Comparison of ENCODE assay signal across 8 cellular contexts in genomic region chr1:84299536-84300260, GRCh38. TPM values are rescaled to one million over a fixed set of nuclear protein-coding genes. Genes with fewer than 3 reads are reported as not detected.
DNase-seq lines count a peak whose midpoint lies in the region; ATAC-seq and TF ChIP-seq lines count a peak whose summit lies in the region.

No MANE protein-coding gene starts in this region.

- H3K4me1 Mint-ChIP-seq in activated T-helper 2 cell treated with anti-CD3 and anti-CD28 coated beads, Interferon-gamma antibody, Interleukin-2, Interleukin-4, amounts not matched to agents 10 μg/mL and 5 μg/mL and 100 μg/mL, durations not matched to agents 14 hours and 24 hours and 36 hours (ENCODE audit: low read depth), result peaks cover 40% of the 10 kb centered on the region

- H3K4me3 ChIP-seq in heart right ventricle (peak overlapping the region in 9 of 10 donors; percentile 52 to 93 (median 86)), testis (peak overlapping the region in 1 of 2 donors; percentile 79)

- H3K27me3 ChIP-seq in heart right ventricle (no peaks in the 10 kb centered on the region), testis (no peaks in the 10 kb centered on the region)

- DNase-seq in heart right ventricle (no peak), Right ventricle myocardium superior (no peak), inferior parietal cortex (ENCODE audit: extremely low spot score) (peak; percentile 36), testis (no peak), middle frontal gyrus (ENCODE audit: extremely low spot score, low spot score) (no peak), left lobe of liver (ENCODE audit: low spot score) (no peak)
- no peak for DNase-seq in activated T-helper 2 cell treated with anti-CD3 and anti-CD28 coated beads, Interferon-gamma antibody, Interleukin-2, Interleukin-4, amounts not matched to agents 10 μg/mL and 5 μg/mL and 100 μg/mL, durations not matched to agents 14 hours and 24 hours and 36 hours (ENCODE audit: low spot score)

- no peaks in the 10 kb centered on the region for H3K36me3 Mint-ChIP-seq in activated T-helper 2 cell treated with anti-CD3 and anti-CD28 coated beads, Interferon-gamma antibody, Interleukin-2, Interleukin-4, amounts not matched to agents 10 μg/mL and 5 μg/mL and 100 μg/mL, durations not matched to agents 14 hours and 24 hours and 36 hours (ENCODE audit: low read depth)

- H3K27ac ChIP-seq in heart right ventricle (peak overlapping the region; percentile 9 to 93 (median 88)), testis (peak overlapping the region; percentile 87 to 94)

- H3K4me1 ChIP-seq in heart right ventricle (peaks cover 4 to 55% (median 31%) of the 10 kb centered on the region in 9 donors), testis (peaks cover 29% of the 10 kb centered on the region)

- TF ChIP-seq POLR2A in testis (IDR thresholded peaks at IDR 0.05), result no peak

- H3K36me3 ChIP-seq in heart right ventricle (no peaks in the 10 kb centered on the region), testis (ENCODE audit: low read depth, missing control alignments) (no peaks in the 10 kb centered on the region)

- intact Hi-C loops in heart right ventricle (cut with DNase I) (loop anchor here in 2 of 10 donors (1.0 to 10.0 kb wide), 2 partner anchors 134 to 135 kb away; no protein-coding TSS in a partner anchor), Right ventricle myocardium superior (cut with DNase I) (no loop called here), testis (cut with DNase I; ENCODE audit: low total_unique reads) (no loop called here)
- intact Hi-C loops in activated T-helper 2 cell treated with anti-CD3 and anti-CD28 coated beads, Interferon-gamma antibody, Interleukin-2, Interleukin-4, amounts not matched to agents 10 μg/mL and 5 μg/mL and 100 μg/mL, durations not matched to agents 14 hours and 24 hours and 36 hours (cut with micrococcal nuclease), result loop anchor here (5.0 to 10.0 kb wide), 5 partner anchors 68 to 455 kb away; partner anchors contain the start of genes GNG5 and SPATA1

- H3K9me3 ChIP-seq in heart right ventricle (peaks cover 0 to 17% (median 7%) of the 10 kb centered on the region in 11 donors), testis (no peaks in the 10 kb centered on the region)

- peaks cover 8% of the 10 kb centered on the region for H3K9me3 Mint-ChIP-seq in activated T-helper 2 cell treated with anti-CD3 and anti-CD28 coated beads, Interferon-gamma antibody, Interleukin-2, Interleukin-4, amounts not matched to agents 10 μg/mL and 5 μg/mL and 100 μg/mL, durations not matched to agents 14 hours and 24 hours and 36 hours

- WGBS in heart right ventricle, 2 donors, result 26 to 29% methylated on average over 4 of the region's 4 CpGs
- 13 to 15% methylated on average over 4 of the region's 4 CpGs for WGBS in testis, 2 donors

- H3K27ac Mint-ChIP-seq in activated T-helper 2 cell treated with anti-CD3 and anti-CD28 coated beads, Interferon-gamma antibody, Interleukin-2, Interleukin-4, amounts not matched to agents 10 μg/mL and 5 μg/mL and 100 μg/mL, durations not matched to agents 14 hours and 24 hours and 36 hours, result peak overlapping the region; percentile 81

- peak overlapping the region; percentile 88 for H3K4me3 Mint-ChIP-seq in activated T-helper 2 cell treated with anti-CD3 and anti-CD28 coated beads, Interferon-gamma antibody, Interleukin-2, Interleukin-4, amounts not matched to agents 10 μg/mL and 5 μg/mL and 100 μg/mL, durations not matched to agents 14 hours and 24 hours and 36 hours (ENCODE audit: low read depth)

- TF ChIP-seq CTCF in heart right ventricle (IDR thresholded peaks at IDR 0.05) (no peak), testis (IDR thresholded peaks at IDR 0.05) (no peak)

- peak in 1 of 8 donors; percentile 7 for ATAC-seq in heart right ventricle
- no peak for ATAC-seq in Right ventricle myocardium superior (ENCODE audit: poor library complexity)
- ATAC-seq in left lobe of liver, result no peak
- ATAC-seq in HG02798 (IDR thresholded peaks at IDR 0.05; ENCODE audit: poor library complexity, unreplicated experiment), result no peak

- H3K27me3 Mint-ChIP-seq in activated T-helper 2 cell treated with anti-CD3 and anti-CD28 coated beads, Interferon-gamma antibody, Interleukin-2, Interleukin-4, amounts not matched to agents 10 μg/mL and 5 μg/mL and 100 μg/mL, durations not matched to agents 14 hours and 24 hours and 36 hours (ENCODE audit: low read depth), result peaks cover 10% of the 10 kb centered on the region

RNA-seq across cellular contexts. Expression of gene SAMD13, which starts 1.8 kb away (rescaled TPM):
- 1 to 10 TPM in 8 of 10 donors, under 1 TPM in 1, not detected in 1; 0.93 to 2.2 (median 1.4) TPM for total RNA-seq in heart right ventricle
- under 1 TPM; 0.37 to 0.41 TPM for polyA plus RNA-seq in heart right ventricle
- 0.73 TPM for total RNA-seq in Right ventricle myocardium superior
- 0.30 and 0.44 TPM in 2 replicates for total RNA-seq in activated T-helper 2 cell treated with anti-CD3 and anti-CD28 coated beads, Interferon-gamma antibody, Interleukin-2, Interleukin-4, amounts not matched to agents 10 μg/mL and 5 μg/mL and 100 μg/mL, durations not matched to agents 14 hours and 24 hours and 36 hours
- total RNA-seq in testis, result 1 to 10 TPM; 6.1 to 6.6 TPM
- 31.9 TPM for polyA plus RNA-seq in testis (ENCODE audit: insufficient read depth, low read depth, low replicate concordance)
- 0.23 TPM for total RNA-seq in left lobe of liver
